In genomic region chr11:9264381-9265210, GRCh38 we compare ENCODE assay signal across 8 cellular contexts. TPM values are rescaled to one million over a fixed set of nuclear protein-coding genes. Genes with fewer than 3 reads are reported as not detected.
DNase-seq lines count a peak whose midpoint lies in the region; ATAC-seq and TF ChIP-seq lines count a peak whose summit lies in the region.

No MANE protein-coding gene starts in this region.

- DNase-seq in AG04450 (ENCODE audit: low read depth, low spot score) = no peak
- peak; percentile 44 for DNase-seq in SK-N-DZ (ENCODE audit: low spot score)
- peak; percentile 73 for DNase-seq in astrocyte of the hippocampus (ENCODE audit: low read depth, low spot score)
- peak; percentile 81 for DNase-seq in hepatocyte (ENCODE audit: low spot score)
- DNase-seq in psoas muscle = peak; percentile 64 to 78

- H3K27ac ChIP-seq in AG04450 (ENCODE audit: low read depth, low read length) (peak overlapping the region; percentile 89), hepatocyte (peak overlapping the region; percentile 88), psoas muscle (peak overlapping the region; percentile 87)

- peak overlapping the region; percentile 72 for H3K4me2 ChIP-seq in hepatocyte

- H3K36me3 ChIP-seq in hepatocyte (replicated peaks; ENCODE audit: insufficient read depth, low read depth) (no peaks in the 10 kb centered on the region), psoas muscle (ENCODE audit: insufficient read depth in 1 of 2, low read depth in 1 of 2) (no peaks in the 10 kb centered on the region)

- H3K9me3 ChIP-seq in AG04450 (ENCODE audit: control insufficient read depth, insufficient read depth, low read length) = peaks cover 3% of the 10 kb centered on the region; the same call in 1 of the 2 replicates
- H3K9me3 ChIP-seq in hepatocyte (ENCODE audit: low read depth) = no peaks in the 10 kb centered on the region
- no peaks in the 10 kb centered on the region for H3K9me3 ChIP-seq in psoas muscle

- intact Hi-C loops in psoas muscle (cut with DNase I) = loop anchor here (5.0 kb wide), 2 partner anchors 48 to 92 kb away; partner anchors contain the start of gene TMEM41B (in 2 of the 2)

- CTCF ChIA-PET in AG04450 (lab: Charles Lee) = interaction anchor here (0.5 to 1.2 kb wide), 2 partner anchors 156 to 243 kb away, joined by 3 read pairs; no protein-coding TSS in a partner anchor

- no peaks in the 10 kb centered on the region for H3K9me2 ChIP-seq in hepatocyte (replicated peaks; ENCODE audit: insufficient read depth)

- POLR2A ChIA-PET in AG04450 (lab: Yijun Ruan, JAX) = interaction anchor here (0.6 to 2.0 kb wide), 9 partner anchors 9 to 1040 kb away, joined by 3 to 20 read pairs (median 3); partner anchors contain the start of genes ADM, IPO7 and ZNF143

- H3K27me3 ChIP-seq in AG04450 (ENCODE audit: control insufficient read depth, insufficient read depth, low read length) (no peaks in the 10 kb centered on the region), hepatocyte (no peaks in the 10 kb centered on the region), psoas muscle (ENCODE audit: insufficient read depth in 3 of 3, low read length in 2 of 3) (no peaks in the 10 kb centered on the region)

- H3K4me1 ChIP-seq in hepatocyte (ENCODE audit: insufficient read depth) = peaks cover 7% of the 10 kb centered on the region
- H3K4me1 ChIP-seq in psoas muscle = peaks cover 21% of the 10 kb centered on the region

- H4K20me1 ChIP-seq in hepatocyte (ENCODE audit: insufficient read depth, poor library complexity, severe bottlenecking) = peaks cover 30% of the 10 kb centered on the region

- peak overlapping the region; percentile 49 for H2AFZ ChIP-seq in hepatocyte

- H3K4me3 ChIP-seq in AG04450 (ENCODE audit: low read depth, low read length) (peak overlapping the region; percentile 86), hepatocyte (peak overlapping the region; percentile 71), psoas muscle (peak overlapping the region; percentile 87)

- peaks cover 43% of the 10 kb centered on the region for H3K79me2 ChIP-seq in hepatocyte

- 2% methylated on average over 11 of the region's 75 CpGs for WGBS in hepatocyte (ENCODE audit: low lambda C conversion rate, missing lambda C conversion rate)
- 0 to 1% (median 1%) methylated on average over 49 to 75 of the region's 75 CpGs for WGBS in psoas muscle, 3 donors

- TF ChIP-seq CTCF in AG04450 (IDR thresholded peaks at IDR 0.05; ENCODE audit: low read depth, low read length) = no peak
- no peak for TF ChIP-seq CTCF in hepatocyte (IDR thresholded peaks at IDR 0.05; ENCODE audit: poor library complexity)
- no peak for TF ChIP-seq CTCF in psoas muscle (IDR thresholded peaks at IDR 0.05)

- peak; percentile 9 for ATAC-seq in GM18868 (IDR thresholded peaks at IDR 0.05; ENCODE audit: unreplicated experiment)
- peak; percentile 20 for ATAC-seq in HG03342 (IDR thresholded peaks at IDR 0.05; ENCODE audit: unreplicated experiment)
- peak; percentile 54 to 70 (median 60) for ATAC-seq in psoas muscle
- ATAC-seq in HG02938 (IDR thresholded peaks at IDR 0.05; ENCODE audit: unreplicated experiment) = no peak

RNA-seq across cellular contexts. Expression of gene DENND5A, which starts 0.6 kb away (rescaled TPM):
- 145 and 175 TPM in 2 replicates for polyA plus RNA-seq in AG04450 (2011; rRNA removed)
- 333 and 414 TPM in 2 replicates for polyA minus RNA-seq in AG04450 (2011; rRNA and poly(A)+ RNA removed)
- polyA plus RNA-seq in SK-N-DZ (2014; cell fraction: cytosol; rRNA removed) = 59.6 and 65.2 TPM in 2 replicates
- 86.4 and 97.3 TPM in 2 replicates for polyA plus RNA-seq in SK-N-DZ (2014; cell fraction: nucleus; rRNA removed)
- 45.3 and 56.4 TPM in 2 replicates for total RNA-seq in hepatocyte
- polyA plus RNA-seq in hepatocyte = 29.7 and 29.9 TPM in 2 replicates
- total RNA-seq in psoas muscle = 10 to 100 TPM; 27.2 to 45.1 (median 32.3) TPM
- 10 to 100 TPM; 27.4 to 82.1 (median 30.3) TPM for polyA plus RNA-seq in psoas muscle

RNA-seq across cellular contexts. Expression of gene TMEM41B, which starts 49.8 kb away (rescaled TPM):
- polyA plus RNA-seq in AG04450 (2011; rRNA removed) (19.7 and 26.3 TPM in 2 replicates), hepatocyte (34.1 and 39.6 TPM in 2 replicates), psoas muscle (10 to 100 TPM in 2 of 3 donors, 1 to 10 TPM in 1; 5.7 to 62.6 (median 18.7) TPM)
- polyA minus RNA-seq in AG04450 (2011; rRNA and poly(A)+ RNA removed) = 11.4 and 16.2 TPM in 2 replicates
- 42.4 and 42.7 TPM in 2 replicates for polyA plus RNA-seq in SK-N-DZ (2014; cell fraction: cytosol; rRNA removed)
- polyA plus RNA-seq in SK-N-DZ (2014; cell fraction: nucleus; rRNA removed) = 51.8 and 67.8 TPM in 2 replicates
- total RNA-seq in hepatocyte (74.4 and 90.6 TPM in 2 replicates), psoas muscle (10 to 100 TPM; 12.2 to 14.6 (median 13.8) TPM)
